Comparison of ENCODE assay signal across 1 cellular context in the genomic region with DNA sequence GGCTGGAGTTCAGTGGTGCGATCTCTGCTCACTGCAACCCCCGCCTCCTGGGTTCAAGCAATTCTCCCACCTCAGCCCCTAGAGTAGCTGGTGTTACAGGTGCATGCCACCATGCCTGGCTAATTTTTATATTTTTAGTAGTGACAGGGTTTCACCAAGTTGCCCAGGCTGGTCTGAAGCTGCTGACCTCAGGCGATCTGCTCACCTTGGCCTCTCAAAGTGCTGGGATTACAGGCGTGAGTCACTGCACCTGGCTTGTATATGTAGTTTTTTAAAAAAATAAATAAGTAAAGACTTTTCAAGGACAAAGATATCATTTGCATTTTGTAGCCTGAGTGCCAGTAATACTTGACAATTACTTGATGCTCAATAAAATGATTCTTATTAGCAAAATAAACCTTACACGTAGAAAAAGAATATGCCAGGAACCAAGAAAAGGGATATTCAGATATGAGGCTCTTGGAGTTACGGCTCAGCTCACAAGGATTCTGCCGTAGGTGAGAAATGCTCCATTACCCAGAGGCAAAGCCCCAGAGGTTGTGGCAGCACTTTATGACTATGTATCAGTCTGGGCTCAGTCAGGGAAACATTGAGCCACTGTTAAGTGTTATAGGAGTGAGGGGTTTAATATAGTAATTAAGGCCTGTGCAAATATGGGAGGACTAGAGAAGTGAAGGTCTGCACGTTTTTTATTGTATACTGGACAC.
TF ChIP-seq lines count a peak whose summit lies in the region.

No MANE protein-coding gene starts in this region.

TF ChIP-seq in IMR-90, 13 proteins besides CTCF, POLR2A, EP300 and RAD21:
- TF ChIP-seq BHLHE40 (IDR thresholded peaks at IDR 0.05; ENCODE audit: low read depth, low read length) = no peak
